ENCODE assay signal across 16 cellular contexts in the genomic region with DNA sequence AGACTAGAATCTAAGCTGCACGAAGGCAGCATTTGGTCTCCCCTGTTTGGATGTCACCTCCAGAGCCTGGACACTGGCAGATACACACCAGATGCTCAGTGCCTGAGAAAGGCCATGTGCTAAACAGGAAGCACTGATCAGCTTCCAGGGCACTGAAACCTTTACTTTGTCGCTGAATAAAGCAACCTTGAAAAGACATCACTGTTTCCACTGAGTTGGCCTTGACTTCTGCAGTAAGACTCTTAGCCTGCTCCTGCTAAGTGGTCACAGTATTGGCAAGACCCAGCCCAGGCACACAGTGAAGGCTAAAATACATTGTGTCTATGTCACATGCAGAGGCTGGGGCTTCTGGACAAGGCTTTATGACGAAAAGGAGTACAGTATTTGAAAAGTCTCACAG.
DNase-seq lines count a peak whose midpoint lies in the region; ATAC-seq and TF ChIP-seq lines count a peak whose summit lies in the region.
"Had no signal": no experiment of that assay in that cellular context is flagged by ENCODE, and none has a peak within 500 bp of the region (broad histone marks: within the 10 kb centered on the region; RNA-seq: fewer than 3 reads in every experiment).

No MANE protein-coding gene starts in this region.

- H3K9me3 Mint-ChIP-seq in CD4-positive, CD25-positive, alpha-beta regulatory T cell, result no peaks in the 10 kb centered on the region
- H3K9me3 Mint-ChIP-seq in GM23338, result no peaks in the 10 kb centered on the region
- H3K9me3 Mint-ChIP-seq in activated T-helper 2 cell treated with anti-CD3 and anti-CD28 coated beads, Interferon-gamma antibody, Interleukin-2, Interleukin-4, amounts not matched to agents 10 μg/mL and 5 μg/mL and 100 μg/mL, durations not matched to agents 14 hours and 24 hours and 36 hours, result no peaks in the 10 kb centered on the region
- no peaks in the 10 kb centered on the region for H3K9me3 Mint-ChIP-seq in natural killer cell
- H3K9me3 Mint-ChIP-seq: dendritic cell treated with granulocyte-macrophage colony-stimulating factor and Interleukin-4, amounts not matched to agents 40 ng/mL and 50 ng/mL, for 4 days had no signal

- H3K36me3 ChIP-seq in CD4-positive, CD25-positive, alpha-beta regulatory T cell (ENCODE audit: control insufficient read depth, insufficient read depth, low read length), result peaks cover 2% of the 10 kb centered on the region
- no peaks in the 10 kb centered on the region for H3K36me3 ChIP-seq in GM23338 (ENCODE audit: insufficient read depth)
- H3K36me3 ChIP-seq: MG63 had no signal

- no peaks in the 10 kb centered on the region for H3K9me2 ChIP-seq in GM23338 (ENCODE audit: insufficient read depth)

- H3K27ac Mint-ChIP-seq in CD4-positive, CD25-positive, alpha-beta regulatory T cell, result peak overlapping the region; percentile 94 to 97 (median 95)
- H3K27ac Mint-ChIP-seq in GM23338, result peak overlapping the region; percentile 28; the same call in 1 of the 2 replicates
- peak overlapping the region; percentile 89 for H3K27ac Mint-ChIP-seq in activated T-helper 2 cell treated with anti-CD3 and anti-CD28 coated beads, Interferon-gamma antibody, Interleukin-2, Interleukin-4, amounts not matched to agents 10 μg/mL and 5 μg/mL and 100 μg/mL, durations not matched to agents 14 hours and 24 hours and 36 hours
- peak overlapping the region; percentile 93 for H3K27ac Mint-ChIP-seq in natural killer cell
- H3K27ac Mint-ChIP-seq: dendritic cell treated with granulocyte-macrophage colony-stimulating factor and Interleukin-4, amounts not matched to agents 40 ng/mL and 50 ng/mL, for 4 days had no signal

- no peaks in the 10 kb centered on the region for H3K27me3 ChIP-seq in CD4-positive, CD25-positive, alpha-beta regulatory T cell (ENCODE audit: control insufficient read depth, insufficient read depth, low read length)
- no peaks in the 10 kb centered on the region for H3K27me3 ChIP-seq in GM23338 (ENCODE audit: insufficient read depth)
- H3K27me3 ChIP-seq: MG63 had no signal

- H3K4me1 Mint-ChIP-seq in CD4-positive, CD25-positive, alpha-beta regulatory T cell, result peaks cover 53 to 97% (median 80%) of the 10 kb centered on the region in 4 donors
- H3K4me1 Mint-ChIP-seq in GM23338 (peaks cover 38% of the 10 kb centered on the region), natural killer cell (peaks cover 87 to 92% of the 10 kb centered on the region in 2 donors)
- H3K4me1 Mint-ChIP-seq in activated T-helper 2 cell treated with anti-CD3 and anti-CD28 coated beads, Interferon-gamma antibody, Interleukin-2, Interleukin-4, amounts not matched to agents 10 μg/mL and 5 μg/mL and 100 μg/mL, durations not matched to agents 14 hours and 24 hours and 36 hours (ENCODE audit: low read depth), result peaks cover 77% of the 10 kb centered on the region

- H3K79me2 ChIP-seq in GM23338 (replicated peaks; ENCODE audit: insufficient read depth), result peaks cover 2% of the 10 kb centered on the region; the same call in 1 of the 2 replicates

- ATAC-seq in CD4-positive, CD25-positive, alpha-beta regulatory T cell (ENCODE audit: low read depth in 2 of 2), result no peak
- ATAC-seq in GM23338, result no peak
- ATAC-seq in natural killer cell, result no peak
- no peak for ATAC-seq in omental fat pad (ENCODE audit: low FRiP score)

- peak in 2 of 3 donors; percentile 24 to 62 for DNase-seq in CD4-positive, CD25-positive, alpha-beta regulatory T cell
- DNase-seq in GM23338 (ENCODE audit: low spot score) (no peak), natural killer cell (no peak), lower leg skin (ENCODE audit: low spot score in 2 of 2) (no peak), omental fat pad (ENCODE audit: low spot score) (no peak), HT-29 (ENCODE audit: low spot score) (no peak), HCEC 1CT (no peak)
- no peak for DNase-seq in activated T-helper 2 cell treated with anti-CD3 and anti-CD28 coated beads, Interferon-gamma antibody, Interleukin-2, Interleukin-4, amounts not matched to agents 10 μg/mL and 5 μg/mL and 100 μg/mL, durations not matched to agents 14 hours and 24 hours and 36 hours (ENCODE audit: low spot score)
- DNase-seq: activated CD4-positive, alpha-beta T cell treated with anti-CD3 and anti-CD28 coated beads for 4 hours; AML-193; DMS79; MG63; midbrain; NCI-H2171 treated with DMSO at 0.1 percent for 48 hours; posterior cingulate gyrus had no signal

- H3K36me3 Mint-ChIP-seq in CD4-positive, CD25-positive, alpha-beta regulatory T cell, result peaks cover 5% of the 10 kb centered on the region
- H3K36me3 Mint-ChIP-seq in GM23338 (ENCODE audit: low read depth), result no peaks in the 10 kb centered on the region
- peaks cover 14% of the 10 kb centered on the region for H3K36me3 Mint-ChIP-seq in activated T-helper 2 cell treated with anti-CD3 and anti-CD28 coated beads, Interferon-gamma antibody, Interleukin-2, Interleukin-4, amounts not matched to agents 10 μg/mL and 5 μg/mL and 100 μg/mL, durations not matched to agents 14 hours and 24 hours and 36 hours (ENCODE audit: low read depth)
- H3K36me3 Mint-ChIP-seq in natural killer cell, result no peaks in the 10 kb centered on the region

- H3K27me3 Mint-ChIP-seq in CD4-positive, CD25-positive, alpha-beta regulatory T cell, result no peaks in the 10 kb centered on the region
- H3K27me3 Mint-ChIP-seq in GM23338 (ENCODE audit: insufficient read depth, low read depth, poor library complexity) (peaks cover 1% of the 10 kb centered on the region), natural killer cell (ENCODE audit: low read depth in 2 of 2) (no peaks in the 10 kb centered on the region)
- peaks cover 4% of the 10 kb centered on the region for H3K27me3 Mint-ChIP-seq in activated T-helper 2 cell treated with anti-CD3 and anti-CD28 coated beads, Interferon-gamma antibody, Interleukin-2, Interleukin-4, amounts not matched to agents 10 μg/mL and 5 μg/mL and 100 μg/mL, durations not matched to agents 14 hours and 24 hours and 36 hours (ENCODE audit: low read depth)

- H4K20me1 ChIP-seq in GM23338 (replicated peaks; ENCODE audit: insufficient read depth), result no peaks in the 10 kb centered on the region

- H3K4me2 ChIP-seq in GM23338, result no peak overlapping the region

- peak overlapping the region; percentile 76 to 94 (median 82) for H3K4me3 Mint-ChIP-seq in CD4-positive, CD25-positive, alpha-beta regulatory T cell
- H3K4me3 Mint-ChIP-seq in GM23338, result no peak overlapping the region
- H3K4me3 Mint-ChIP-seq in activated T-helper 2 cell treated with anti-CD3 and anti-CD28 coated beads, Interferon-gamma antibody, Interleukin-2, Interleukin-4, amounts not matched to agents 10 μg/mL and 5 μg/mL and 100 μg/mL, durations not matched to agents 14 hours and 24 hours and 36 hours (ENCODE audit: low read depth), result peak overlapping the region; percentile 26
- peak overlapping the region; percentile 97 for H3K4me3 Mint-ChIP-seq in natural killer cell
- H3K4me3 Mint-ChIP-seq: dendritic cell treated with granulocyte-macrophage colony-stimulating factor and Interleukin-4, amounts not matched to agents 40 ng/mL and 50 ng/mL, for 4 days had no signal

- H3K9me3 ChIP-seq in CD4-positive, CD25-positive, alpha-beta regulatory T cell (ENCODE audit: control insufficient read depth in 2 of 2, low read length in 2 of 2), result peaks cover 0 to 8% of the 10 kb centered on the region in 2 experiments
- H3K9me3 ChIP-seq: MG63 had no signal

- intact Hi-C loops in activated T-helper 2 cell treated with anti-CD3 and anti-CD28 coated beads, Interferon-gamma antibody, Interleukin-2, Interleukin-4, amounts not matched to agents 10 μg/mL and 5 μg/mL and 100 μg/mL, durations not matched to agents 14 hours and 24 hours and 36 hours (cut with micrococcal nuclease), result loop anchor here (2.0 to 10.0 kb wide), 7 partner anchors 14 to 1252 kb away; a partner anchor contains a TSS
- intact Hi-C loops in natural killer cell (cut with micrococcal nuclease), result loop anchor here (5.0 to 10.0 kb wide), 3 partner anchors 84 to 1252 kb away; a partner anchor contains a TSS
- intact Hi-C loops in lower leg skin (cut with DNase I; ENCODE audit: low total_unique reads), result loop anchor here (5.0 kb wide), 1 partner anchor 334 kb away; no protein-coding TSS in a partner anchor

- no peak overlapping the region for H2AFZ ChIP-seq in GM23338

- TF ChIP-seq POLR2A in lower leg skin (IDR thresholded peaks at IDR 0.05), result no peak

- no peak for TF ChIP-seq CTCF in GM23338 (conservative IDR thresholded peaks at IDR 0.05; ENCODE audit: low read depth in 2 of 2)
- TF ChIP-seq CTCF in natural killer cell (IDR thresholded peaks at IDR 0.05), result no peak
- TF ChIP-seq CTCF in lower leg skin (IDR thresholded peaks at IDR 0.05), result no peak
- TF ChIP-seq CTCF in omental fat pad (IDR thresholded peaks at IDR 0.05), result no peak

- peak overlapping the region; percentile 99 for H3K4me3 ChIP-seq in CD4-positive, CD25-positive, alpha-beta regulatory T cell (ENCODE audit: low read depth, low read length)
- no peak overlapping the region for H3K4me3 ChIP-seq in GM23338
- no peak overlapping the region for H3K4me3 ChIP-seq in lower leg skin (ENCODE audit: low read depth, poor library complexity, severe bottlenecking)
- H3K4me3 ChIP-seq: MG63 had no signal

- peaks cover 97% of the 10 kb centered on the region for H3K4me1 ChIP-seq in CD4-positive, CD25-positive, alpha-beta regulatory T cell (ENCODE audit: control insufficient read depth, insufficient read depth, low read length, poor library complexity, severe bottlenecking)
- H3K4me1 ChIP-seq in GM23338 (ENCODE audit: insufficient read depth), result peaks cover 33% of the 10 kb centered on the region

- peak overlapping the region; percentile 95 for H3K27ac ChIP-seq in CD4-positive, CD25-positive, alpha-beta regulatory T cell (ENCODE audit: insufficient read depth, low read length, poor library complexity, severe bottlenecking)
- no peak overlapping the region for H3K27ac ChIP-seq in GM23338 (ENCODE audit: low read depth)

- no peaks in the 10 kb centered on the region for H3F3A ChIP-seq in GM23338 (replicated peaks; ENCODE audit: low read depth)

- 82 to 85% methylated on average over 3 of the region's 3 CpGs for WGBS in lower leg skin, 2 donors

TF ChIP-seq in GM23338, 12 proteins besides CTCF, POLR2A, EP300 and RAD21 (continues in another document):
- TF ChIP-seq, protein P1, sequence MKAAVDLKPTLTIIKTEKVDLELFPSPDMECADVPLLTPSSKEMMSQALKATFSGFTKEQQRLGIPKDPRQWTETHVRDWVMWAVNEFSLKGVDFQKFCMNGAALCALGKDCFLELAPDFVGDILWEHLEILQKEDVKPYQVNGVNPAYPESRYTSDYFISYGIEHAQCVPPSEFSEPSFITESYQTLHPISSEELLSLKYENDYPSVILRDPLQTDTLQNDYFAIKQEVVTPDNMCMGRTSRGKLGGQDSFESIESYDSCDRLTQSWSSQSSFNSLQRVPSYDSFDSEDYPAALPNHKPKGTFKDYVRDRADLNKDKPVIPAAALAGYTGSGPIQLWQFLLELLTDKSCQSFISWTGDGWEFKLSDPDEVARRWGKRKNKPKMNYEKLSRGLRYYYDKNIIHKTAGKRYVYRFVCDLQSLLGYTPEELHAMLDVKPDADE (IDR thresholded peaks at IDR 0.05), result no peak
- TF ChIP-seq CREB1 (CRISPR knock-in tag; IDR thresholded peaks at IDR 0.05; ENCODE audit: low read depth) (no peak), EZH2 (IDR thresholded peaks at IDR 0.05; ENCODE audit: low read depth, unreplicated experiment) (no peak)

Comparison
In these comparisons a context has a peak if more than half of its experiments do, and no peak if none do; other contexts are left out.
1. DNase-seq: peak in CD4-positive, CD25-positive, alpha-beta regulatory T cell (2 of 3); none in GM23338 (single experiment), activated T-helper 2 cell treated with anti-CD3 and anti-CD28 coated beads, Interferon-gamma antibody, Interleukin-2, Interleukin-4, amounts not matched to agents 10 μg/mL and 5 μg/mL and 100 μg/mL, durations not matched to agents 14 hours and 24 hours and 36 hours (single experiment), natural killer cell (single experiment), lower leg skin (0 of 2), omental fat pad (single experiment), HT-29 (single experiment) and HCEC 1CT (single experiment).
2. H3K27ac Mint-ChIP-seq: peak in every context shown above with its lines; median percentile 95 in CD4-positive, CD25-positive, alpha-beta regulatory T cell; 93 in natural killer cell; 89 in activated T-helper 2 cell treated with anti-CD3 and anti-CD28 coated beads, Interferon-gamma antibody, Interleukin-2, Interleukin-4, amounts not matched to agents 10 μg/mL and 5 μg/mL and 100 μg/mL, durations not matched to agents 14 hours and 24 hours and 36 hours; 28 in GM23338.